ENCODE assay signal across 7 cellular contexts in genomic region chr6:82246370-82246769, GRCh38. TPM values are rescaled to one million over a fixed set of nuclear protein-coding genes. Genes with fewer than 3 reads are reported as not detected.
DNase-seq lines count a peak whose midpoint lies in the region; ATAC-seq and TF ChIP-seq lines count a peak whose summit lies in the region.

No MANE protein-coding gene starts in this region.

- TF ChIP-seq RAD21 in HCT116 (IDR thresholded peaks at IDR 0.05; ENCODE audit: low read depth): no peak

- H3K9ac ChIP-seq in HCT116 (ENCODE audit: low read length): peak overlapping the region; percentile 87

- no peaks in the 10 kb centered on the region for H3K27me3 Mint-ChIP-seq in activated B cell treated with CpG ODN at 0.5 μM for 24 hours
- H3K27me3 Mint-ChIP-seq in glutamatergic neuron (ENCODE audit: unreplicated experiment): peaks cover 4% of the 10 kb centered on the region

- peaks cover 61% of the 10 kb centered on the region for H3K79me2 ChIP-seq in HCT116 (ENCODE audit: insufficient read depth, low read length)

- H3K9me3 Mint-ChIP-seq in activated B cell treated with CpG ODN at 0.5 μM for 24 hours (no peaks in the 10 kb centered on the region), glutamatergic neuron (ENCODE audit: unreplicated experiment) (peaks cover 2% of the 10 kb centered on the region)
- no peaks in the 10 kb centered on the region for H3K9me3 Mint-ChIP-seq in stimulated activated effector memory CD8-positive, alpha-beta T cell treated with anti-CD3 and anti-CD28 coated beads, Interleukin-12 subunit alpha, Interleukin-12 subunit beta, amount 100 ng/mL, for 72 hours

- no peaks in the 10 kb centered on the region for H3K9me3 ChIP-seq in HCT116 (ENCODE audit: control insufficient read depth in 1 of 2, insufficient read depth in 1 of 2, low read depth in 1 of 2, low read length in 2 of 2)

- TF ChIP-seq CTCF in HCT116 (IDR thresholded peaks at IDR 0.05 in 2 of 3, conservative IDR thresholded peaks at IDR 0.05 in 1 of 3; ENCODE audit: borderline replicate concordance in 1 of 3, insufficient read depth in 1 of 3, low read depth in 2 of 3, low read length in 2 of 3) (no peak), activated B cell treated with CpG ODN at 0.5 μM for 24 hours (IDR thresholded peaks at IDR 0.05) (no peak), glutamatergic neuron (IDR thresholded peaks at IDR 0.05; ENCODE audit: partially characterized antibody, unreplicated experiment) (no peak)

- no peaks in the 10 kb centered on the region for H3K9me2 ChIP-seq in HCT116 (ENCODE audit: insufficient read depth)

- H3K4me3 Mint-ChIP-seq in activated B cell treated with CpG ODN at 0.5 μM for 24 hours (peak overlapping the region; percentile 97), glutamatergic neuron (ENCODE audit: unreplicated experiment) (peak overlapping the region; percentile 96)
- H3K4me3 Mint-ChIP-seq in stimulated activated effector memory CD8-positive, alpha-beta T cell treated with anti-CD3 and anti-CD28 coated beads, Interleukin-12 subunit alpha, Interleukin-12 subunit beta, amount 100 ng/mL, for 72 hours: peak overlapping the region; percentile 88

- peaks cover 13% of the 10 kb centered on the region for H3K36me3 Mint-ChIP-seq in activated B cell treated with CpG ODN at 0.5 μM for 24 hours (ENCODE audit: low read depth)
- H3K36me3 Mint-ChIP-seq in glutamatergic neuron (ENCODE audit: unreplicated experiment): no peaks in the 10 kb centered on the region
- H3K36me3 Mint-ChIP-seq in stimulated activated effector memory CD8-positive, alpha-beta T cell treated with anti-CD3 and anti-CD28 coated beads, Interleukin-12 subunit alpha, Interleukin-12 subunit beta, amount 100 ng/mL, for 72 hours: peaks cover 27% of the 10 kb centered on the region

- ATAC-seq in HCT116 (no peak), activated B cell treated with CpG ODN at 0.5 μM for 24 hours (ENCODE audit: low read depth) (no peak), HG03565 (IDR thresholded peaks at IDR 0.05; ENCODE audit: unreplicated experiment) (no peak)
- ATAC-seq in stimulated activated effector memory CD8-positive, alpha-beta T cell treated with anti-CD3 and anti-CD28 coated beads, Interleukin-12 subunit alpha, Interleukin-12 subunit beta, amount 100 ng/mL, for 72 hours: no peak

- H2AFZ ChIP-seq in HCT116 (ENCODE audit: low read depth, low read length, poor library complexity, severe bottlenecking): no peak overlapping the region

- no peak for TF ChIP-seq POLR2A in HCT116 (IDR thresholded peaks at IDR 0.05; ENCODE audit: borderline replicate concordance, extremely low read depth, insufficient read depth, insufficient read length)

- POLR2A ChIA-PET in HCT116 (lab: Charles Lee): no interaction called here
- POLR2A ChIA-PET in activated B cell treated with CpG ODN at 0.5 μM for 24 hours (lab: Charles Lee): interaction anchor here (0.6 to 0.9 kb wide), 2 partner anchors 820 to 947 kb away, joined by 4 to 5 read pairs; partner anchors contain the start of gene DOP1A

- peak overlapping the region; percentile 84 for H3K4me2 ChIP-seq in HCT116 (ENCODE audit: low read length)

- DNase-seq in HCT116 (ENCODE audit: low read depth, low spot score) (no peak), activated B cell treated with CpG ODN at 0.5 μM for 24 hours (no peak), glutamatergic neuron (no peak), COR-L47 (lab: John Stamatoyannopoulos, UW) (no peak), T1000 (lab: John Stamatoyannopoulos, UW) (no peak)
- no peak for DNase-seq in stimulated activated effector memory CD8-positive, alpha-beta T cell treated with anti-CD3 and anti-CD28 coated beads, Interleukin-12 subunit alpha, Interleukin-12 subunit beta, amount 100 ng/mL, for 72 hours (ENCODE audit: low spot score in 2 of 2)

- no peaks in the 10 kb centered on the region for H4K20me1 ChIP-seq in HCT116 (ENCODE audit: insufficient read depth)

- H3K27ac ChIP-seq in HCT116 (ENCODE audit: low read depth, low read length): peak overlapping the region; percentile 72; the same call in 1 of the 2 replicates

- H3K27ac Mint-ChIP-seq in activated B cell treated with CpG ODN at 0.5 μM for 24 hours (peak overlapping the region; percentile 89), glutamatergic neuron (ENCODE audit: unreplicated experiment) (peak overlapping the region; percentile 93)
- H3K27ac Mint-ChIP-seq in stimulated activated effector memory CD8-positive, alpha-beta T cell treated with anti-CD3 and anti-CD28 coated beads, Interleukin-12 subunit alpha, Interleukin-12 subunit beta, amount 100 ng/mL, for 72 hours: peak overlapping the region; percentile 98

- no peaks in the 10 kb centered on the region for H3K36me3 ChIP-seq in HCT116 (ENCODE audit: control insufficient read depth in 1 of 2, insufficient read depth in 2 of 2, low read length in 2 of 2)

- H3K4me1 ChIP-seq in HCT116 (ENCODE audit: control insufficient read depth in 1 of 2, insufficient read depth in 2 of 2, low read length in 2 of 2): peaks cover 14 to 27% of the 10 kb centered on the region in 2 experiments

- no TSS peak for BruUV-seq in HCT116 (replicated peaks; lab: Mats Ljungman, UMichigan)

- CTCF ChIA-PET in HCT116 (lab: Charles Lee): no interaction called here
- CTCF ChIA-PET in activated B cell treated with CpG ODN at 0.5 μM for 24 hours (lab: Charles Lee): interaction anchor here (0.9 to 1.0 kb wide), 2 partner anchors 819 to 821 kb away, joined by 3 to 6 read pairs; partner anchors contain the start of gene DOP1A

- H3K4me3 ChIP-seq in HCT116 (replicated peaks in 1 of 2; ENCODE audit: low read depth in 1 of 2, low read length in 2 of 2): peak overlapping the region; percentile 86 to 90

- RAD21 ChIA-PET in HCT116 (lab: Charles Lee; ENCODE audit: low non-redundant PET in 1 of 2, low total read pairs in 2 of 2, uncharacterized antibody in 2 of 2, unreplicated experiment in 2 of 2): no interaction called here

- H3K4me1 Mint-ChIP-seq in activated B cell treated with CpG ODN at 0.5 μM for 24 hours (peaks cover 35% of the 10 kb centered on the region), glutamatergic neuron (ENCODE audit: low read depth, unreplicated experiment) (peaks cover 16% of the 10 kb centered on the region)
- H3K4me1 Mint-ChIP-seq in stimulated activated effector memory CD8-positive, alpha-beta T cell treated with anti-CD3 and anti-CD28 coated beads, Interleukin-12 subunit alpha, Interleukin-12 subunit beta, amount 100 ng/mL, for 72 hours: peaks cover 44% of the 10 kb centered on the region

- no peaks in the 10 kb centered on the region for H3K27me3 ChIP-seq in HCT116 (ENCODE audit: insufficient read depth, low read length)

- intact Hi-C loops in HCT116 (cut with micrococcal nuclease): loop anchor here (5.0 kb wide), 1 partner anchor 1266 kb away; the partner anchor contains the start of gene PRSS35
- intact Hi-C loops in activated B cell treated with CpG ODN at 0.5 μM for 24 hours (cut with micrococcal nuclease): loop anchor here (2.0 to 10.0 kb wide), 2 partner anchors 1608 to 1980 kb away; partner anchors contain the start of genes CEP162, CYB5R4 and RIPPLY2

TF ChIP-seq in HCT116, 20 proteins besides CTCF, POLR2A, EP300 and RAD21 (continues in another document):
- TF ChIP-seq FOSL1 (IDR thresholded peaks at IDR 0.05; ENCODE audit: low read depth) (no peak), POLR2AphosphoS5 (IDR thresholded peaks at IDR 0.05; ENCODE audit: low read depth, low read length) (no peak), ZFX (IDR thresholded peaks at IDR 0.05) (no peak), CBX3 (IDR thresholded peaks at IDR 0.05; ENCODE audit: low read depth) (no peak), TCF7L2 (IDR thresholded peaks at IDR 0.05; ENCODE audit: borderline replicate concordance, extremely low read depth, insufficient read depth, insufficient read length) (no peak), EZH2 (IDR thresholded peaks at IDR 0.05) (no peak), REST (IDR thresholded peaks at IDR 0.05; ENCODE audit: low read depth) (no peak), JUND (IDR thresholded peaks at IDR 0.05) (no peak), SRF (IDR thresholded peaks at IDR 0.05; ENCODE audit: low read depth) (no peak), ELF1 (IDR thresholded peaks at IDR 0.05; ENCODE audit: borderline replicate concordance, low read depth) (no peak), EGR1 (IDR thresholded peaks at IDR 0.05; ENCODE audit: low read depth) (no peak), SP1 (IDR thresholded peaks at IDR 0.05; ENCODE audit: low read depth) (no peak), ATF3 (IDR thresholded peaks at IDR 0.05) (no peak)

RNA-seq across cellular contexts. Expression of gene IBTK, which starts 1.2 kb away (rescaled TPM):
- total RNA-seq in HCT116 (2021; ENCODE audit: unreplicated experiment) (36.6 TPM), activated B cell treated with CpG ODN at 0.5 μM for 24 hours (25.6 and 30.1 TPM in 2 replicates), glutamatergic neuron (ENCODE audit: unreplicated experiment) (36.1 TPM)
- polyA plus RNA-seq in HCT116 (2012): 13.4 and 13.7 TPM in 2 replicates
